8 cellular contexts compared by ENCODE assay signal in the genomic region with DNA sequence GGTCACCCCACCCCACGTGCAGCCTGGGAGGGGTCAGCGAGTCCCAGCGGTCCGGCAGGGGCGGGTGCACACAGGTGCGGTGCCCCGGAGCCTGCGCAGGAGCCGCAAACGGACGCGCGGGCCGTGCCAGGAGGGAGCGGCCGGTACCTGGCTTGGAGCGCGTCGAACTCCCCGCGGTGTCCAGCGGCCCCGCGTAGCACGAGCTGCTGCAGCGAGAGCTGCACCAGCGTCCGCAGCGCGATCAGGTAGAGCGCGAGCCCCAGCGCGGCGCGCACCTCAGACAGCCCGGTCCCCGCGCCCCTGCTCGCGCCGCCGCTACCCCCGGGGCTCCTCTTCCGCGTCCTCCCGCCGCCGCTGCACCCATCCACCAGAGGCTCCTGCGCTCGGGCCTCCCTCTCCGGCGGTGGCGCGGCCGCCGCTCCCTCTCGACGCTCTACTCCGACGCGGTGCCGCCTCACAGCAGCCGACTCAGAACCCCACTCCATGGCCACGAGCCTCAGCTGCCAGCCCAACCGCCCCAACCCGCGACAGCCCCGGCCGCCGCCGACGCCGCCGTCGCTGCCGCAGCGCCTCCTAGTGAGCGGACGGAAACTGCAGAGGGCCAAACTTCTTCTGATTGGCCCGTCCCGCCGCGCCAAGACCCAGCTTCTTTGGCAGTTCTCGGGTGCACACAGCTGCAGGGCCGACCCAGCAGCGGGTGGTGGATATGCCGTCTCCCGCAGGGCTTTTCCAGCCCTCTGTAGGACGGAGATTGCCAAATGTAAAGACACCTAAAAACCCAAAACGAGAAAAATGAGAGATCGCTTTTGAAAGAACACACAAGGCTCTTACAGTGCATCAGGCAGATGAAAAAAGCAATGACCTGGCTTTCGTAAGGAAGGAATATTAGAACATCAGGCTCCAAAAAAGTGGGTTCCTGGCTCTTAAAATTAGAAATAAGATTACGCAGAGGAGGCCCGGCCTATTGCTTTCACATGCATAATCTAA. TPM values are rescaled to one million over a fixed set of nuclear protein-coding genes. Genes with fewer than 3 reads are reported as not detected.
DNase-seq lines count a peak whose midpoint lies in the region; ATAC-seq and TF ChIP-seq lines count a peak whose summit lies in the region.

A gene with protein sequence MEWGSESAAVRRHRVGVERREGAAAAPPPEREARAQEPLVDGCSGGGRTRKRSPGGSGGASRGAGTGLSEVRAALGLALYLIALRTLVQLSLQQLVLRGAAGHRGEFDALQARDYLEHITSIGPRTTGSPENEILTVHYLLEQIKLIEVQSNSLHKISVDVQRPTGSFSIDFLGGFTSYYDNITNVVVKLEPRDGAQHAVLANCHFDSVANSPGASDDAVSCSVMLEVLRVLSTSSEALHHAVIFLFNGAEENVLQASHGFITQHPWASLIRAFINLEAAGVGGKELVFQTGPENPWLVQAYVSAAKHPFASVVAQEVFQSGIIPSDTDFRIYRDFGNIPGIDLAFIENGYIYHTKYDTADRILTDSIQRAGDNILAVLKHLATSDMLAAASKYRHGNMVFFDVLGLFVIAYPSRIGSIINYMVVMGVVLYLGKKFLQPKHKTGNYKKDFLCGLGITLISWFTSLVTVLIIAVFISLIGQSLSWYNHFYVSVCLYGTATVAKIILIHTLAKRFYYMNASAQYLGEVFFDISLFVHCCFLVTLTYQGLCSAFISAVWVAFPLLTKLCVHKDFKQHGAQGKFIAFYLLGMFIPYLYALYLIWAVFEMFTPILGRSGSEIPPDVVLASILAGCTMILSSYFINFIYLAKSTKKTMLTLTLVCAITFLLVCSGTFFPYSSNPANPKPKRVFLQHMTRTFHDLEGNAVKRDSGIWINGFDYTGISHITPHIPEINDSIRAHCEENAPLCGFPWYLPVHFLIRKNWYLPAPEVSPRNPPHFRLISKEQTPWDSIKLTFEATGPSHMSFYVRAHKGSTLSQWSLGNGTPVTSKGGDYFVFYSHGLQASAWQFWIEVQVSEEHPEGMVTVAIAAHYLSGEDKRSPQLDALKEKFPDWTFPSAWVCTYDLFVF (minus strand): TSS at position 575 of the 987 bp plus-strand sequence. CDS start 90 bp downstream, at position 485.

- peaks cover 28% of the 10 kb centered on the region for H3K4me1 Mint-ChIP-seq in WTC11

- H3K4me3 ChIP-seq in AG09309 (ENCODE audit: control insufficient read depth, low read depth, low read length) (peak within 1 kb of the TSS; percentile 60), cardiac fibroblast (replicated peaks in 1 of 2; ENCODE audit: low read depth in 2 of 2, low read length in 2 of 2) (peak within 1 kb of the TSS; percentile 66 to 83)

- peak; percentile 28 for DNase-seq in AG09309 (ENCODE audit: low read depth)
- peak; percentile 92 for DNase-seq in NCI-H2196 treated with DMSO at 0.1 percent for 48 hours (lab: John Stamatoyannopoulos, UW; ENCODE audit: unreplicated experiment)
- DNase-seq in WTC11 (ENCODE audit: low spot score), result peak; percentile 90
- DNase-seq in cardiac fibroblast (ENCODE audit: low read depth in 2 of 2), result peak; percentile 85 to 88
- DNase-seq in iris pigment epithelial cell (ENCODE audit: low read depth), result peak; percentile 82
- DNase-seq in stimulated activated CD4-positive, alpha-beta T cell treated with anti-CD3 and anti-CD28 coated beads, Interleukin-12 subunit alpha, Interleukin-12 subunit beta, amount 100 ng/mL, for 4 hours, result peak; percentile 91

- TF ChIP-seq CTCF in AG09309 (IDR thresholded peaks at IDR 0.05; ENCODE audit: control insufficient read depth, insufficient read depth, low read depth, low read length, missing control alignments) (peak; percentile 66), WTC11 (IDR thresholded peaks at IDR 0.05) (peak; percentile 73), cardiac fibroblast (IDR thresholded peaks at IDR 0.05; ENCODE audit: low read depth, low read length) (peak; percentile 64)

- H3K4me3 Mint-ChIP-seq in WTC11, result peak within 1 kb of the TSS; percentile 86

- CTCF ChIA-PET in WTC11 (lab: Charles Lee), result interaction anchor here (0.6 to 2.8 kb wide), 34 partner anchors 9 to 382 kb away, joined by 3 to 17 read pairs (median 5); a partner anchor contains a TSS

- no peaks in the 10 kb centered on the region; the same call in 1 of the 2 replicates for H3K27me3 Mint-ChIP-seq in WTC11 (ENCODE audit: low read depth)

- no peak within 1 kb of the TSS for H3K27ac Mint-ChIP-seq in WTC11

- ATAC-seq in GM18909 (IDR thresholded peaks at IDR 0.05; ENCODE audit: poor library complexity, unreplicated experiment) (peak; percentile 80), HG03159 (IDR thresholded peaks at IDR 0.05; ENCODE audit: unreplicated experiment) (peak; percentile 79), WTC11 (peak; percentile 87)

- POLR2A ChIA-PET in WTC11 (lab: Charles Lee), result interaction anchor here (1.3 to 1.4 kb wide), 2 partner anchors 176 to 183 kb away, joined by 3 to 4 read pairs; a partner anchor contains a TSS

- H3K9me3 Mint-ChIP-seq in WTC11, result no peaks in the 10 kb centered on the region

- no peaks in the 10 kb centered on the region for H3K36me3 Mint-ChIP-seq in WTC11

TF ChIP-seq in WTC11, 78 proteins besides CTCF, POLR2A, EP300 and RAD21 (continues in another document):
- TF ChIP-seq, protein P1, sequence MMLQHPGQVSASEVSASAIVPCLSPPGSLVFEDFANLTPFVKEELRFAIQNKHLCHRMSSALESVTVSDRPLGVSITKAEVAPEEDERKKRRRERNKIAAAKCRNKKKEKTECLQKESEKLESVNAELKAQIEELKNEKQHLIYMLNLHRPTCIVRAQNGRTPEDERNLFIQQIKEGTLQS (CRISPR knock-in tag; conservative IDR thresholded peaks at IDR 0.05), result peak; percentile 65; the same call in 1 of the 2 replicates
- TF ChIP-seq ZNF396 (CRISPR knock-in tag; IDR thresholded peaks at IDR 0.05; ENCODE audit: borderline replicate concordance) (no peak), TCF7 (CRISPR knock-in tag; IDR thresholded peaks at IDR 0.05; ENCODE audit: low read depth) (peak; percentile 92; the same call in 1 of the 2 replicates), ZNF423 (CRISPR knock-in tag; IDR thresholded peaks at IDR 0.05) (peak; percentile 67; the same call in 1 of the 2 replicates), JAZF1 (CRISPR knock-in tag; IDR thresholded peaks at IDR 0.05) (no peak), GTF2I (CRISPR knock-in tag; conservative IDR thresholded peaks at IDR 0.05) (no peak), TEAD4 (CRISPR knock-in tag; IDR thresholded peaks at IDR 0.05) (no peak), FOXK1 (CRISPR knock-in tag; IDR thresholded peaks at IDR 0.05) (peak; percentile 69), RELA (CRISPR knock-in tag; IDR thresholded peaks at IDR 0.05; ENCODE audit: borderline replicate concordance) (0 out of 2 replicates have a peak, but pooled peaks have one; percentile 67), SMAD3 (CRISPR knock-in tag; IDR thresholded peaks at IDR 0.05; ENCODE audit: borderline replicate concordance) (peak; percentile 77; the same call in 1 of the 2 replicates), SMAD4 (CRISPR knock-in tag; IDR thresholded peaks at IDR 0.05) (no peak), GRHL2 (CRISPR knock-in tag; IDR thresholded peaks at IDR 0.05; ENCODE audit: insufficient replicate concordance, severe bottlenecking) (no peak)
- TF ChIP-seq, protein P2, sequence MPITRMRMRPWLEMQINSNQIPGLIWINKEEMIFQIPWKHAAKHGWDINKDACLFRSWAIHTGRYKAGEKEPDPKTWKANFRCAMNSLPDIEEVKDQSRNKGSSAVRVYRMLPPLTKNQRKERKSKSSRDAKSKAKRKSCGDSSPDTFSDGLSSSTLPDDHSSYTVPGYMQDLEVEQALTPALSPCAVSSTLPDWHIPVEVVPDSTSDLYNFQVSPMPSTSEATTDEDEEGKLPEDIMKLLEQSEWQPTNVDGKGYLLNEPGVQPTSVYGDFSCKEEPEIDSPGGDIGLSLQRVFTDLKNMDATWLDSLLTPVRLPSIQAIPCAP (CRISPR knock-in tag; IDR thresholded peaks at IDR 0.05), result peak; percentile 24; the same call in 1 of the 2 replicates
- TF ChIP-seq, protein P3, sequence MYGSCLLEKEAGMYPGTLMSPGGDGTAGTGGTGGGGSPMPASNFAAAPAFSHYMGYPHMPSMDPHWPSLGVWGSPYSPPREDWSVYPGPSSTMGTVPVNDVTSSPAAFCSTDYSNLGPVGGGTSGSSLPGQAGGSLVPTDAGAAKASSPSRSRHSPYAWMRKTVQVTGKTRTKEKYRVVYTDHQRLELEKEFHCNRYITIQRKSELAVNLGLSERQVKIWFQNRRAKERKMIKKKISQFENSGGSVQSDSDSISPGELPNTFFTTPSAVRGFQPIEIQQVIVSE (CRISPR knock-in tag; IDR thresholded peaks at IDR 0.05; ENCODE audit: borderline replicate concordance), result no peak
- TF ChIP-seq, protein P4, sequence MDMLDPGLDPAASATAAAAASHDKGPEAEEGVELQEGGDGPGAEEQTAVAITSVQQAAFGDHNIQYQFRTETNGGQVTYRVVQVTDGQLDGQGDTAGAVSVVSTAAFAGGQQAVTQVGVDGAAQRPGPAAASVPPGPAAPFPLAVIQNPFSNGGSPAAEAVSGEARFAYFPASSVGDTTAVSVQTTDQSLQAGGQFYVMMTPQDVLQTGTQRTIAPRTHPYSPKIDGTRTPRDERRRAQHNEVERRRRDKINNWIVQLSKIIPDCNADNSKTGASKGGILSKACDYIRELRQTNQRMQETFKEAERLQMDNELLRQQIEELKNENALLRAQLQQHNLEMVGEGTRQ (CRISPR knock-in tag; IDR thresholded peaks at IDR 0.05), result peak; percentile 50
- TF ChIP-seq, protein P5, sequence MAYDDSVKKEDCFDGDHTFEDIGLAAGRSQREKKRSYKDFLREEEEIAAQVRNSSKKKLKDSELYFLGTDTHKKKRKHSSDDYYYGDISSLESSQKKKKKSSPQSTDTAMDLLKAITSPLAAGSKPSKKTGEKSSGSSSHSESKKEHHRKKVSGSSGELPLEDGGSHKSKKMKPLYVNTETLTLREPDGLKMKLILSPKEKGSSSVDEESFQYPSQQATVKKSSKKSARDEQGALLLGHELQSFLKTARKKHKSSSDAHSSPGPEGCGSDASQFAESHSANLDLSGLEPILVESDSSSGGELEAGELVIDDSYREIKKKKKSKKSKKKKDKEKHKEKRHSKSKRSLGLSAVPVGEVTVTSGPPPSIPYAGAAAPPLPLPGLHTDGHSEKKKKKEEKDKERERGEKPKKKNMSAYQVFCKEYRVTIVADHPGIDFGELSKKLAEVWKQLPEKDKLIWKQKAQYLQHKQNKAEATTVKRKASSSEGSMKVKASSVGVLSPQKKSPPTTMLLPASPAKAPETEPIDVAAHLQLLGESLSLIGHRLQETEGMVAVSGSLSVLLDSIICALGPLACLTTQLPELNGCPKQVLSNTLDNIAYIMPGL (CRISPR knock-in tag; IDR thresholded peaks at IDR 0.05), result peak; percentile 100
- TF ChIP-seq, protein P6, sequence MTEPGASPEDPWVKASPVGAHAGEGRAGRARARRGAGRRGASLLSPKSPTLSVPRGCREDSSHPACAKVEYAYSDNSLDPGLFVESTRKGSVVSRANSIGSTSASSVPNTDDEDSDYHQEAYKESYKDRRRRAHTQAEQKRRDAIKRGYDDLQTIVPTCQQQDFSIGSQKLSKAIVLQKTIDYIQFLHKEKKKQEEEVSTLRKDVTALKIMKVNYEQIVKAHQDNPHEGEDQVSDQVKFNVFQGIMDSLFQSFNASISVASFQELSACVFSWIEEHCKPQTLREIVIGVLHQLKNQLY (CRISPR knock-in tag; IDR thresholded peaks at IDR 0.05), result no peak

RNA-seq across cellular contexts. Expression of the gene that starts here (rescaled TPM):
- total RNA-seq in WTC11 (2021), result 25.4 to 28.8 TPM (median 28.8 TPM) in 3 replicates

Comparison
In these comparisons a context has a peak if more than half of its experiments do, and no peak if none do; other contexts are left out.
1. Peak in every context shown above with its lines: DNase-seq, ATAC-seq and H3K4me3 ChIP-seq.
2. DNase-seq: peak in every context shown above with its lines; median percentile 92 in NCI-H2196 treated with DMSO at 0.1 percent for 48 hours; 91 in stimulated activated CD4-positive, alpha-beta T cell treated with anti-CD3 and anti-CD28 coated beads, Interleukin-12 subunit alpha, Interleukin-12 subunit beta, amount 100 ng/mL, for 4 hours; 90 in WTC11; 86 in cardiac fibroblast; 82 in iris pigment epithelial cell; 28 in AG09309.